ENCODE assay signal across 11 cellular contexts in genomic region chr10:14617125-14617524, GRCh38.
A peak's percentile ranks its signal among the peaks of the same experiment; 100 is the strongest.
DNase-seq lines count a peak whose midpoint lies in the region; ATAC-seq and TF ChIP-seq lines count a peak whose summit lies in the region.
"Had no signal": no experiment of that assay in that cellular context is flagged by ENCODE, and none has a peak within 500 bp of the region (broad histone marks: within the 10 kb centered on the region; RNA-seq: fewer than 3 reads in every experiment).

No MANE protein-coding gene starts in this region.

- peak; percentile 55 for DNase-seq in NOMO-1 treated with DMSO at 0.1 percent for 48 hours (lab: John Stamatoyannopoulos, UW; ENCODE audit: unreplicated experiment)
- DNase-seq in NOMO-1 treated with dmso at 0.1 percent for 144 hours (lab: John Stamatoyannopoulos, UW; ENCODE audit: unreplicated experiment), result no peak
- peak; percentile 82 to 83 for DNase-seq in Kasumi-1 (lab: John Stamatoyannopoulos, UW)
- no peak for DNase-seq in activated naive CD8-positive, alpha-beta T cell treated with anti-CD3 and anti-CD28 coated beads, Interleukin-2, amount 10 ng/mL, durations not matched to agents 7 days and 5 days
- no peak for DNase-seq in neural crest cell (ENCODE audit: low read depth, low spot score)
- DNase-seq in osteocyte (ENCODE audit: extremely low spot score, unreplicated experiment), result no peak
- DNase-seq in D341Med (ENCODE audit: low spot score), result no peak
- DNase-seq: activated effector memory CD4-positive, alpha-beta T cell treated with anti-CD3 and anti-CD28 coated beads, Interleukin-2, amount 50 U/mL, for 16 hours; small intestine; upper lobe of right lung had no signal

- TF ChIP-seq CTCF in neural crest cell (conservative IDR thresholded peaks at IDR 0.05) (no peak), osteocyte (IDR thresholded peaks at IDR 0.05) (no peak)

- H3K36me3 Mint-ChIP-seq in activated naive CD8-positive, alpha-beta T cell treated with anti-CD3 and anti-CD28 coated beads, Interleukin-2, amount 10 ng/mL, durations not matched to agents 7 days and 5 days, result no peaks in the 10 kb centered on the region
- H3K36me3 Mint-ChIP-seq in neural crest cell (ENCODE audit: low read depth), result no peaks in the 10 kb centered on the region
- no peaks in the 10 kb centered on the region for H3K36me3 Mint-ChIP-seq in osteocyte (ENCODE audit: unreplicated experiment)

- no peaks in the 10 kb centered on the region for H3K9me3 Mint-ChIP-seq in activated naive CD8-positive, alpha-beta T cell treated with anti-CD3 and anti-CD28 coated beads, Interleukin-2, amount 10 ng/mL, durations not matched to agents 7 days and 5 days
- H3K9me3 Mint-ChIP-seq in neural crest cell (no peaks in the 10 kb centered on the region), osteocyte (ENCODE audit: unreplicated experiment) (no peaks in the 10 kb centered on the region)

- H3K27ac Mint-ChIP-seq in activated naive CD8-positive, alpha-beta T cell treated with anti-CD3 and anti-CD28 coated beads, Interleukin-2, amount 10 ng/mL, durations not matched to agents 7 days and 5 days, result peak overlapping the region; percentile 8
- peak overlapping the region; percentile 63 for H3K27ac Mint-ChIP-seq in neural crest cell (ENCODE audit: unreplicated experiment)
- no peak overlapping the region for H3K27ac Mint-ChIP-seq in osteocyte (ENCODE audit: unreplicated experiment)

- H3K4me3 Mint-ChIP-seq in activated naive CD8-positive, alpha-beta T cell treated with anti-CD3 and anti-CD28 coated beads, Interleukin-2, amount 10 ng/mL, durations not matched to agents 7 days and 5 days, result peak overlapping the region; percentile 7
- H3K4me3 Mint-ChIP-seq in neural crest cell (no peak overlapping the region), osteocyte (ENCODE audit: unreplicated experiment) (no peak overlapping the region)

- POLR2A ChIA-PET in activated naive CD8-positive, alpha-beta T cell treated with anti-CD3 and anti-CD28 coated beads, Interleukin-2, amount 10 ng/mL, durations not matched to agents 7 days and 5 days (lab: Charles Lee), result interaction anchor here (0.7 kb wide), 1 partner anchor 9 kb away, joined by 6 read pairs; no protein-coding TSS in a partner anchor

- ATAC-seq in activated naive CD8-positive, alpha-beta T cell treated with anti-CD3 and anti-CD28 coated beads, Interleukin-2, amount 10 ng/mL, durations not matched to agents 7 days and 5 days (ENCODE audit: low read depth), result peak; percentile 26
- no peak for ATAC-seq in HG03097 (IDR thresholded peaks at IDR 0.05; ENCODE audit: low FRiP score, unreplicated experiment)

- H3K27me3 Mint-ChIP-seq in activated naive CD8-positive, alpha-beta T cell treated with anti-CD3 and anti-CD28 coated beads, Interleukin-2, amount 10 ng/mL, durations not matched to agents 7 days and 5 days, result no peaks in the 10 kb centered on the region
- no peaks in the 10 kb centered on the region for H3K27me3 Mint-ChIP-seq in neural crest cell (ENCODE audit: low read depth)
- H3K27me3 Mint-ChIP-seq in osteocyte (ENCODE audit: unreplicated experiment), result peaks cover 8% of the 10 kb centered on the region

- H3K4me1 Mint-ChIP-seq in activated naive CD8-positive, alpha-beta T cell treated with anti-CD3 and anti-CD28 coated beads, Interleukin-2, amount 10 ng/mL, durations not matched to agents 7 days and 5 days, result peaks cover 14% of the 10 kb centered on the region
- H3K4me1 Mint-ChIP-seq in neural crest cell, result peaks cover 9% of the 10 kb centered on the region
- peaks cover 24% of the 10 kb centered on the region for H3K4me1 Mint-ChIP-seq in osteocyte (ENCODE audit: unreplicated experiment)

Comparison
In these comparisons a context has a peak if more than half of its experiments do, and no peak if none do; other contexts are left out.
1. DNase-seq: peak in NOMO-1 treated with DMSO at 0.1 percent for 48 hours (single experiment) and Kasumi-1 (2 of 2); none in NOMO-1 treated with dmso at 0.1 percent for 144 hours (single experiment), activated naive CD8-positive, alpha-beta T cell treated with anti-CD3 and anti-CD28 coated beads, Interleukin-2, amount 10 ng/mL, durations not matched to agents 7 days and 5 days (single experiment), neural crest cell (single experiment), osteocyte (single experiment) and D341Med (single experiment).